ENCODE assay signal across 11 cellular contexts in genomic region chr19:43450545-43450997, GRCh38. TPM values are rescaled to one million over a fixed set of nuclear protein-coding genes. Genes with fewer than 3 reads are reported as not detected.
DNase-seq lines count a peak whose midpoint lies in the region; ATAC-seq, FAIRE-seq and TF ChIP-seq lines count a peak whose summit lies in the region.
"Had no signal": no experiment of that assay in that cellular context is flagged by ENCODE, and none has a peak within 500 bp of the region (broad histone marks: within the 10 kb centered on the region; RNA-seq: fewer than 3 reads in every experiment).

No MANE protein-coding gene starts in this region.

- peaks cover 7% of the 10 kb centered on the region for H3K27me3 Mint-ChIP-seq in T-helper 1 cell treated with Interleukin-12 subunit alpha and Interleukin-12 subunit beta and Interleukin-4 antibody, amounts not matched to agents 30 μg/mL and 1 μg/mL, for 36 hours (ENCODE audit: low read depth)
- H3K27me3 Mint-ChIP-seq in nephron progenitor cell (ENCODE audit: low read depth, poor library complexity), result peaks cover 19% of the 10 kb centered on the region

- no peak for ATAC-seq in A549
- no peak for ATAC-seq in GM19351 (IDR thresholded peaks at IDR 0.05; ENCODE audit: unreplicated experiment)

- H3K9me3 Mint-ChIP-seq in T-helper 1 cell treated with Interleukin-12 subunit alpha and Interleukin-12 subunit beta and Interleukin-4 antibody, amounts not matched to agents 30 μg/mL and 1 μg/mL, for 36 hours, result peaks cover 8% of the 10 kb centered on the region
- H3K9me3 Mint-ChIP-seq in nephron progenitor cell, result peaks cover 15% of the 10 kb centered on the region

- TF ChIP-seq RAD21 in A549 (conservative IDR thresholded peaks at IDR 0.05 in 1 of 2, IDR thresholded peaks at IDR 0.05 in 1 of 2), result no peak

- H3K4me1 Mint-ChIP-seq in T-helper 1 cell treated with Interleukin-12 subunit alpha and Interleukin-12 subunit beta and Interleukin-4 antibody, amounts not matched to agents 30 μg/mL and 1 μg/mL, for 36 hours (ENCODE audit: low read depth), result peaks cover 30% of the 10 kb centered on the region
- H3K4me1 Mint-ChIP-seq in nephron progenitor cell, result peaks cover 4% of the 10 kb centered on the region

- no peak overlapping the region for H3K4me2 ChIP-seq in A549

- 71% methylated on average over 2 of the region's 2 CpGs for WGBS in A549 (ENCODE audit: missing lambda C conversion rate)

- H3K4me3 ChIP-seq in A549, result no peak overlapping the region
- H3K4me3 ChIP-seq in fibroblast of pulmonary artery (replicated peaks; ENCODE audit: low read depth, low read length), result no peak overlapping the region

- no peak overlapping the region for H3K27ac ChIP-seq in A549

- H3K36me3 Mint-ChIP-seq in T-helper 1 cell treated with Interleukin-12 subunit alpha and Interleukin-12 subunit beta and Interleukin-4 antibody, amounts not matched to agents 30 μg/mL and 1 μg/mL, for 36 hours (ENCODE audit: low read depth), result peaks cover 6% of the 10 kb centered on the region
- no peaks in the 10 kb centered on the region for H3K36me3 Mint-ChIP-seq in nephron progenitor cell (ENCODE audit: low read depth)

- CTCF ChIA-PET in A549 (lab: Yijun Ruan, JAX), result interaction anchor here (0.7 to 15.9 kb wide), 5 partner anchors 10 to 70 kb away, joined by 3 to 462 read pairs (median 6); partner anchors contain the start of gene LYPD3

- no peaks in the 10 kb centered on the region for H3K4me1 ChIP-seq in A549

- TF ChIP-seq CTCF in A549 (IDR thresholded peaks at IDR 0.05) (no peak), fibroblast of pulmonary artery (IDR thresholded peaks at IDR 0.05; ENCODE audit: low read length, missing control alignments) (no peak), nephron progenitor cell (IDR thresholded peaks at IDR 0.05) (no peak)

- H3K4me3 Mint-ChIP-seq in T-helper 1 cell treated with Interleukin-12 subunit alpha and Interleukin-12 subunit beta and Interleukin-4 antibody, amounts not matched to agents 30 μg/mL and 1 μg/mL, for 36 hours, result peak overlapping the region; percentile 7
- H3K4me3 Mint-ChIP-seq in nephron progenitor cell, result no peak overlapping the region
- H3K4me3 Mint-ChIP-seq: neural crest cell had no signal

- no peak for TF ChIP-seq EP300 in A549 (IDR thresholded peaks at IDR 0.05)

- DNase-seq in A549 (ENCODE audit: low read depth in 1 of 2, low spot score in 1 of 2) (no peak), fibroblast of pulmonary artery (ENCODE audit: low read depth) (peak; percentile 68), nephron progenitor cell (no peak)
- no peak for DNase-seq in effector CD4-positive, alpha-beta T cell
- DNase-seq: AML-193; NCI-H187; NK-92 treated with Interleukin-12 subunit alpha and Interleukin-12 subunit beta, amount 100 ng/mL, for 24 hours; stimulated activated CD4-positive, alpha-beta T cell treated with anti-CD3 and anti-CD28 coated beads, Interleukin-15, amount 100 ng/mL, for 24 hours had no signal

- TF ChIP-seq POLR2A in A549 (IDR thresholded peaks at IDR 0.05; ENCODE audit: low read length), result no peak

- H3K27ac Mint-ChIP-seq in T-helper 1 cell treated with Interleukin-12 subunit alpha and Interleukin-12 subunit beta and Interleukin-4 antibody, amounts not matched to agents 30 μg/mL and 1 μg/mL, for 36 hours, result peak overlapping the region; percentile 76
- H3K27ac Mint-ChIP-seq in nephron progenitor cell, result no peak overlapping the region

- no peak for FAIRE-seq in A549 (lab: Jason Lieb, UNC)

- POLR2A ChIA-PET in A549 (lab: Yijun Ruan, JAX), result interaction anchor here (0.7 kb wide), 1 partner anchor 52 kb away, joined by 5 read pairs; no protein-coding TSS in a partner anchor

- 0 out of 3 replicates have a peak, but pooled peaks cover 5% of the 10 kb centered on the region for H3K9me3 ChIP-seq in A549

TF ChIP-seq in A549, 52 proteins besides CTCF, POLR2A, EP300 and RAD21:
- TF ChIP-seq HMGXB4 (CRISPR knock-in tag; IDR thresholded peaks at IDR 0.05; ENCODE audit: borderline replicate concordance), result no peak
- peak; percentile 91 for TF ChIP-seq MAFK (IDR thresholded peaks at IDR 0.05; ENCODE audit: partially characterized antibody)
- TF ChIP-seq ESRRA (IDR thresholded peaks at IDR 0.05; ENCODE audit: borderline replicate concordance, low read length), result no peak
- no peak for TF ChIP-seq NPAS2 (CRISPR knock-in tag; IDR thresholded peaks at IDR 0.05; ENCODE audit: borderline replicate concordance)
TF ChIP-seq in A549: peak in this region for 1.

RNA-seq across cellular contexts. Expression of gene LYPD3, which starts 14.8 kb away (rescaled TPM):
- polyA plus RNA-seq in A549 (2011; rRNA removed) (0.43 and 0.78 TPM in 2 replicates), A549 (2017; fragmentation: RNase III; extraction: RNeasy Plus Mini Kit Qiagen cat#74134 plus additional on column Dnase treatment) (0.27 to 0.69 TPM (median 0.33 TPM) in 3 replicates)
- polyA plus RNA-seq in A549 (2012; cell fraction: cytosol; rRNA removed), result 0.89 and 1.3 TPM in 2 replicates
- 1.2 and 1.7 TPM in 2 replicates for polyA plus RNA-seq in A549 (2012; cell fraction: nucleus; rRNA removed)
- 0.25 and 0.39 TPM in 2 replicates for polyA minus RNA-seq in A549 (2011; rRNA and poly(A)+ RNA removed)

RNA-seq across cellular contexts. Expression of gene TEX101, which starts 35.9 kb away (rescaled TPM):
- polyA plus RNA-seq in A549 (2011; rRNA removed), result not detected in 2 replicates
- not detected in 2 replicates for polyA plus RNA-seq in A549 (2012; cell fraction: cytosol; rRNA removed)
- polyA plus RNA-seq in A549 (2012; cell fraction: nucleus; rRNA removed), result not detected in 2 replicates
- polyA plus RNA-seq in A549 (2017; fragmentation: RNase III; extraction: RNeasy Plus Mini Kit Qiagen cat#74134 plus additional on column Dnase treatment), result not detected in 3 replicates
- polyA minus RNA-seq in A549 (2011; rRNA and poly(A)+ RNA removed), result not detected in 2 replicates

RNA-seq across cellular contexts. Expression of gene PHLDB3, which starts 54.0 kb away (rescaled TPM):
- polyA plus RNA-seq in A549 (2011; rRNA removed) (4.4 and 5.5 TPM in 2 replicates), A549 (2017; fragmentation: RNase III; extraction: RNeasy Plus Mini Kit Qiagen cat#74134 plus additional on column Dnase treatment) (10.1 to 12.0 TPM (median 12.0 TPM) in 3 replicates)
- polyA plus RNA-seq in A549 (2012; cell fraction: cytosol; rRNA removed), result 9.8 and 10.9 TPM in 2 replicates
- 16.5 and 16.6 TPM in 2 replicates for polyA plus RNA-seq in A549 (2012; cell fraction: nucleus; rRNA removed)
- 2.3 and 3.5 TPM in 2 replicates for polyA minus RNA-seq in A549 (2011; rRNA and poly(A)+ RNA removed)
